Comparison of ENCODE assay signal across 9 cellular contexts in genomic region chr10:71269301-71270288, GRCh38. TPM values are rescaled to one million over a fixed set of nuclear protein-coding genes. Genes with fewer than 3 reads are reported as not detected.
DNase-seq lines count a peak whose midpoint lies in the region; ATAC-seq and TF ChIP-seq lines count a peak whose summit lies in the region.
"Had no signal": no experiment of that assay in that cellular context is flagged by ENCODE, and none has a peak within 500 bp of the region (broad histone marks: within the 10 kb centered on the region; RNA-seq: fewer than 3 reads in every experiment).

No MANE protein-coding gene starts in this region.

- TF ChIP-seq POLR2A in HCT116 (IDR thresholded peaks at IDR 0.05; ENCODE audit: borderline replicate concordance, extremely low read depth, insufficient read depth, insufficient read length) (no peak), ovary (IDR thresholded peaks at IDR 0.05) (no peak)

- no peaks in the 10 kb centered on the region for H3K9me3 Mint-ChIP-seq in progenitor cell of endocrine pancreas (ENCODE audit: low read depth)
- H3K9me3 Mint-ChIP-seq: memory B cell had no signal

- H3K4me1 Mint-ChIP-seq in progenitor cell of endocrine pancreas (ENCODE audit: low read depth) = peaks cover 1% of the 10 kb centered on the region
- H3K4me1 Mint-ChIP-seq: memory B cell had no signal

- no peaks in the 10 kb centered on the region for H3K79me2 ChIP-seq in HCT116 (ENCODE audit: insufficient read depth, low read length)

- intact Hi-C loops in HCT116 (cut with micrococcal nuclease) (loop anchor here (2.0 to 5.0 kb wide), 3 partner anchors 57 to 367 kb away; partner anchors contain the start of gene UNC5B), left ventricle myocardium inferior (cut with micrococcal nuclease) (loop anchor here (5.0 kb wide), 1 partner anchor 57 kb away; the partner anchor contains the start of gene UNC5B), ovary (cut with DNase I) (loop anchor here in 2 of 4 donors (10.0 kb wide), 1 partner anchor 55 kb away; the partner anchor contains the start of gene UNC5B (in 2 of the 2))

- peak overlapping the region; percentile 8 for H3K27ac Mint-ChIP-seq in progenitor cell of endocrine pancreas
- H3K27ac Mint-ChIP-seq: memory B cell had no signal

- BruUV-seq in HCT116 (replicated peaks; lab: Mats Ljungman, UMichigan) = no TSS peak

- TF ChIP-seq EP300 in ovary (IDR thresholded peaks at IDR 0.05) = no peak

- no peaks in the 10 kb centered on the region for H4K20me1 ChIP-seq in HCT116 (ENCODE audit: insufficient read depth)

- H3K9me3 ChIP-seq in HCT116 (ENCODE audit: control insufficient read depth in 1 of 2, insufficient read depth in 1 of 2, low read depth in 1 of 2, low read length in 2 of 2) (no peaks in the 10 kb centered on the region), adipocyte (ENCODE audit: control insufficient read depth, low read length) (no peaks in the 10 kb centered on the region), left ventricle myocardium inferior (replicated peaks) (no peaks in the 10 kb centered on the region), ovary (no peaks in the 10 kb centered on the region)

- H3K27ac ChIP-seq in HCT116 (ENCODE audit: low read depth, low read length) = peak overlapping the region; percentile 23
- H3K27ac ChIP-seq in left ventricle myocardium inferior (replicated peaks) = peak overlapping the region; percentile 88
- no peak overlapping the region for H3K27ac ChIP-seq in ovary

- H3K9ac ChIP-seq in HCT116 (ENCODE audit: low read length) (no peak overlapping the region), adipocyte (ENCODE audit: low read length) (peak overlapping the region; percentile 21)

- RAD21 ChIA-PET in HCT116 (lab: Charles Lee; ENCODE audit: low non-redundant PET in 1 of 2, low total read pairs in 2 of 2, uncharacterized antibody in 2 of 2, unreplicated experiment in 2 of 2) = interaction anchor here in 1 of 2 experiments (0.8 kb wide), 1 partner anchor 365 kb away, joined by 4 read pairs; no protein-coding TSS in a partner anchor

- POLR2A ChIA-PET in HCT116 (lab: Charles Lee) = interaction anchor here (0.7 to 1.6 kb wide), 4 partner anchors 9 to 52 kb away, joined by 3 to 7 read pairs (median 4); no protein-coding TSS in a partner anchor

- H3K36me3 ChIP-seq in HCT116 (ENCODE audit: control insufficient read depth in 1 of 2, insufficient read depth in 2 of 2, low read length in 2 of 2) (no peaks in the 10 kb centered on the region), adipocyte (ENCODE audit: control insufficient read depth, insufficient read depth, low read length, severe bottlenecking) (no peaks in the 10 kb centered on the region), left ventricle myocardium inferior (no peaks in the 10 kb centered on the region), ovary (no peaks in the 10 kb centered on the region)

- no peak overlapping the region for H2AFZ ChIP-seq in HCT116 (ENCODE audit: low read depth, low read length, poor library complexity, severe bottlenecking)

- CTCF ChIA-PET in HCT116 (lab: Charles Lee) = interaction anchor here (0.6 to 2.2 kb wide), 22 partner anchors 9 to 382 kb away, joined by 3 to 45 read pairs (median 3); no protein-coding TSS in a partner anchor

- ATAC-seq in HCT116 = peak; percentile 51

- H3K4me3 ChIP-seq in HCT116 (replicated peaks in 1 of 2; ENCODE audit: low read depth in 1 of 2, low read length in 2 of 2) (no peak overlapping the region), adipocyte (ENCODE audit: low read length) (no peak overlapping the region), left ventricle myocardium inferior (no peak overlapping the region), ovary (no peak overlapping the region)

- no peak for TF ChIP-seq CTCF in HCT116 (IDR thresholded peaks at IDR 0.05 in 2 of 3, conservative IDR thresholded peaks at IDR 0.05 in 1 of 3; ENCODE audit: borderline replicate concordance in 1 of 3, insufficient read depth in 1 of 3, low read depth in 2 of 3, low read length in 2 of 3)
- TF ChIP-seq CTCF in left ventricle myocardium inferior (IDR thresholded peaks at IDR 0.05; ENCODE audit: borderline replicate concordance) = no peak
- TF ChIP-seq CTCF in progenitor cell of endocrine pancreas (IDR thresholded peaks at IDR 0.05; ENCODE audit: unreplicated experiment) = no peak
- TF ChIP-seq CTCF in ovary (IDR thresholded peaks at IDR 0.05) = no peak

- H3K4me2 ChIP-seq in HCT116 (ENCODE audit: low read length) = peak overlapping the region; percentile 29

- H3K4me3 Mint-ChIP-seq in progenitor cell of endocrine pancreas (ENCODE audit: low read depth) = no peak overlapping the region
- H3K4me3 Mint-ChIP-seq: memory B cell had no signal

- no peaks in the 10 kb centered on the region for H3K9me2 ChIP-seq in HCT116 (ENCODE audit: insufficient read depth)

- DNase-seq in HCT116 (ENCODE audit: low read depth, low spot score) (no peak), adipocyte (ENCODE audit: low read depth) (peak; percentile 29), left ventricle myocardium inferior (peak; percentile 52), progenitor cell of endocrine pancreas (ENCODE audit: low spot score, unreplicated experiment) (no peak), ovary (no peak), NCI-H446 (lab: John Stamatoyannopoulos, UW) (no peak)
- DNase-seq in stimulated activated naive CD4-positive, alpha-beta T cell (lab: John Stamatoyannopoulos, UW) = no peak
- DNase-seq: activated CD8-positive, alpha-beta memory T cell treated with anti-CD3 and anti-CD28 coated beads, Interleukin-2, amount 50 U/mL, for 48 hours had no signal

- WGBS in ovary, 3 donors = 45 to 47% (median 46%) methylated on average over 11 of the region's 11 CpGs

- no peak for TF ChIP-seq RAD21 in HCT116 (IDR thresholded peaks at IDR 0.05; ENCODE audit: low read depth)

- H3K27me3 ChIP-seq in HCT116 (ENCODE audit: insufficient read depth, low read length) = no peaks in the 10 kb centered on the region
- no peaks in the 10 kb centered on the region for H3K27me3 ChIP-seq in adipocyte (replicated peaks; ENCODE audit: control insufficient read depth, insufficient read depth, low read length)
- no peaks in the 10 kb centered on the region for H3K27me3 ChIP-seq in left ventricle myocardium inferior (ENCODE audit: low read depth)
- H3K27me3 ChIP-seq in ovary = no peaks in the 10 kb centered on the region

- H3K27me3 Mint-ChIP-seq in progenitor cell of endocrine pancreas = peaks cover 7% of the 10 kb centered on the region

- H3K36me3 Mint-ChIP-seq in progenitor cell of endocrine pancreas (ENCODE audit: insufficient read depth) = no peaks in the 10 kb centered on the region
- H3K36me3 Mint-ChIP-seq: memory B cell had no signal

- peaks cover 14 to 29% of the 10 kb centered on the region in 2 experiments; a peak in 3 of 4 replicates for H3K4me1 ChIP-seq in HCT116 (ENCODE audit: control insufficient read depth in 1 of 2, insufficient read depth in 2 of 2, low read length in 2 of 2)
- peaks cover 32% of the 10 kb centered on the region for H3K4me1 ChIP-seq in adipocyte (ENCODE audit: control insufficient read depth, insufficient read depth, low read length)
- H3K4me1 ChIP-seq in left ventricle myocardium inferior = peaks cover 83% of the 10 kb centered on the region
- peaks cover 5% of the 10 kb centered on the region for H3K4me1 ChIP-seq in ovary (ENCODE audit: insufficient read depth)

TF ChIP-seq in HCT116, 20 proteins besides CTCF, POLR2A, EP300 and RAD21 (continues in another document):
- TF ChIP-seq ZBTB33 (IDR thresholded peaks at IDR 0.05; ENCODE audit: extremely low read depth, insufficient replicate concordance, low read length) (no peak), JUND (IDR thresholded peaks at IDR 0.05) (no peak), POLR2AphosphoS5 (IDR thresholded peaks at IDR 0.05; ENCODE audit: low read depth, low read length) (no peak), SIN3A (IDR thresholded peaks at IDR 0.05; ENCODE audit: low read depth) (no peak), TCF7L2 (IDR thresholded peaks at IDR 0.05; ENCODE audit: borderline replicate concordance, extremely low read depth, insufficient read depth, insufficient read length) (no peak)

RNA-seq across cellular contexts. Expression of gene SLC29A3, which starts 49.5 kb away (rescaled TPM):
- total RNA-seq in HCT116 (2021; ENCODE audit: unreplicated experiment) = 5.9 TPM
- polyA plus RNA-seq in HCT116 (2012) = 5.5 and 6.5 TPM in 2 replicates
- 1.7 TPM for total RNA-seq in left ventricle myocardium inferior
- 13.3 and 13.7 TPM in 2 replicates for total RNA-seq in progenitor cell of endocrine pancreas
- total RNA-seq in ovary = 10 to 100 TPM; 10.1 to 18.3 (median 15.5) TPM
- polyA plus RNA-seq in ovary = 10 to 100 TPM; 13.1 to 16.6 TPM

RNA-seq across cellular contexts. Expression of gene UNC5B, which starts 57.2 kb away (rescaled TPM):
- total RNA-seq in HCT116 (2021; ENCODE audit: unreplicated experiment) (22.0 TPM), left ventricle myocardium inferior (15.6 TPM), progenitor cell of endocrine pancreas (3.7 and 6.0 TPM in 2 replicates), ovary (10 to 100 TPM in 1 of 7 donors, 1 to 10 TPM in 6; 3.7 to 48.0 (median 6.8) TPM)
- 29.6 and 41.5 TPM in 2 replicates for polyA plus RNA-seq in HCT116 (2012)
- 1 to 10 TPM; 2.7 to 4.2 TPM for polyA plus RNA-seq in ovary

Comparison
In these comparisons a context has a peak if more than half of its experiments do, and no peak if none do; other contexts are left out.
1. DNase-seq: peak in adipocyte (single experiment) and left ventricle myocardium inferior (single experiment); none in HCT116 (single experiment), progenitor cell of endocrine pancreas (single experiment), ovary (0 of 5), stimulated activated naive CD4-positive, alpha-beta T cell (0 of 6) and NCI-H446 (0 of 2).
2. H3K27ac ChIP-seq: peak in HCT116 (single experiment) and left ventricle myocardium inferior (single experiment); none in ovary (0 of 2).